ENCODE assay signal across 10 cellular contexts in genomic region chr3:42033741-42034140, GRCh38. TPM values are rescaled to one million over a fixed set of nuclear protein-coding genes. Genes with fewer than 3 reads are reported as not detected.
DNase-seq lines count a peak whose midpoint lies in the region; ATAC-seq and TF ChIP-seq lines count a peak whose summit lies in the region.
"Had no signal": no experiment of that assay in that cellular context is flagged by ENCODE, and none has a peak within 500 bp of the region (broad histone marks: within the 10 kb centered on the region; RNA-seq: fewer than 3 reads in every experiment).

No MANE protein-coding gene starts in this region.

- H3K27me3 ChIP-seq in spleen (replicated peaks in 1 of 7), result no peaks in the 10 kb centered on the region
- H3K27me3 ChIP-seq in mesendoderm (ENCODE audit: insufficient read depth, low read length, poor library complexity), result no peaks in the 10 kb centered on the region

- no peak overlapping the region for H3K56ac ChIP-seq in mesendoderm (ENCODE audit: low read length)

- no peak overlapping the region for H3K4ac ChIP-seq in mesendoderm (ENCODE audit: low read depth, low read length)

- DNase-seq in ELR (ENCODE audit: low read depth) (peak; percentile 78), amniotic epithelial cell (ENCODE audit: low read depth) (peak; percentile 64), left lobe of liver (ENCODE audit: low spot score) (peak; percentile 33), spleen (no peak), mesendoderm (no peak), NCI-H1105 treated with DMSO at 0.1 percent for 48 hours (lab: John Stamatoyannopoulos, UW) (no peak), nucleus accumbens (lab: John Stamatoyannopoulos, UW) (no peak)
- DNase-seq in stimulated activated naive B cell treated with anti-CD40 and anti-IgM and Interleukin-4, amounts not matched to agents 10 μg/mL and 1 μg/mL and 100 μg/mL, for 72 hours, result no peak
- DNase-seq: activated T-cell treated with anti-CD3 and anti-CD28 coated beads, Interleukin-2, amount 50 U/mL, for 1 hour; PC-9 had no signal

- peaks cover 58 to 80% of the 10 kb centered on the region in 2 donors for H3K4me1 Mint-ChIP-seq in stimulated activated naive B cell treated with anti-CD40 and anti-IgM and Interleukin-4, amounts not matched to agents 10 μg/mL and 1 μg/mL and 100 μg/mL, for 72 hours

- peaks cover 5% of the 10 kb centered on the region for H3K79me2 ChIP-seq in mesendoderm (ENCODE audit: control insufficient read depth, insufficient read depth, low read length)

- no peak overlapping the region for H3K4me2 ChIP-seq in mesendoderm (ENCODE audit: low read length)
- H3K4me2 ChIP-seq: PC-9 had no signal

- no peak overlapping the region for H3K23ac ChIP-seq in mesendoderm (ENCODE audit: low read length)

- no peak for TF ChIP-seq POLR2A in spleen (IDR thresholded peaks at IDR 0.05)

- H3K9ac ChIP-seq in mesendoderm (ENCODE audit: low read length), result no peak overlapping the region

- peaks cover 5% of the 10 kb centered on the region for H3K79me1 ChIP-seq in mesendoderm (ENCODE audit: low read length)

- no peak overlapping the region for H2AK5ac ChIP-seq in mesendoderm (ENCODE audit: low read length)

- no peak overlapping the region for H2BK120ac ChIP-seq in mesendoderm (ENCODE audit: low read depth, low read length)

- H3K4me3 ChIP-seq in spleen (no peak overlapping the region), mesendoderm (ENCODE audit: low read length) (no peak overlapping the region)
- H3K4me3 ChIP-seq: PC-9 had no signal

- no peaks in the 10 kb centered on the region for H3K27me3 Mint-ChIP-seq in stimulated activated naive B cell treated with anti-CD40 and anti-IgM and Interleukin-4, amounts not matched to agents 10 μg/mL and 1 μg/mL and 100 μg/mL, for 72 hours

- no peak for ATAC-seq in left lobe of liver
- ATAC-seq in stimulated activated naive B cell treated with anti-CD40 and anti-IgM and Interleukin-4, amounts not matched to agents 10 μg/mL and 1 μg/mL and 100 μg/mL, for 72 hours (replicated peaks), result no peak

- H3K9me3 ChIP-seq in spleen, result no peaks in the 10 kb centered on the region

- H3K18ac ChIP-seq in mesendoderm (ENCODE audit: low read length), result no peak overlapping the region

- H2BK5ac ChIP-seq in mesendoderm (ENCODE audit: low read length), result no peak overlapping the region

- intact Hi-C loops in spleen (cut with DNase I; ENCODE audit: low total_unique reads), result no loop called here

- H4K5ac ChIP-seq in mesendoderm (ENCODE audit: low read length), result no peak overlapping the region

- H3K4me1 ChIP-seq in spleen (peaks cover 35 to 85% (median 57%) of the 10 kb centered on the region in 6 donors), mesendoderm (ENCODE audit: control insufficient read depth, low read depth, low read length) (peaks cover 2% of the 10 kb centered on the region)

- H3K27ac ChIP-seq in spleen (peak overlapping the region in 6 of 8 donors; percentile 32 to 71 (median 54)), mesendoderm (ENCODE audit: low read depth, low read length) (no peak overlapping the region)
- H3K27ac ChIP-seq: PC-9 had no signal

- H3K27ac Mint-ChIP-seq in stimulated activated naive B cell treated with anti-CD40 and anti-IgM and Interleukin-4, amounts not matched to agents 10 μg/mL and 1 μg/mL and 100 μg/mL, for 72 hours, result no peak overlapping the region

- peaks cover 22 to 42% of the 10 kb centered on the region in 2 donors for H3K36me3 Mint-ChIP-seq in stimulated activated naive B cell treated with anti-CD40 and anti-IgM and Interleukin-4, amounts not matched to agents 10 μg/mL and 1 μg/mL and 100 μg/mL, for 72 hours

- H3K9me3 Mint-ChIP-seq in stimulated activated naive B cell treated with anti-CD40 and anti-IgM and Interleukin-4, amounts not matched to agents 10 μg/mL and 1 μg/mL and 100 μg/mL, for 72 hours, result no peaks in the 10 kb centered on the region

- H3K36me3 ChIP-seq in spleen (peaks cover 0 to 26% (median 10%) of the 10 kb centered on the region in 6 donors), mesendoderm (ENCODE audit: control insufficient read depth, insufficient read depth, low read length) (no peaks in the 10 kb centered on the region)

- H4K8ac ChIP-seq in mesendoderm (ENCODE audit: low read depth, low read length), result no peak overlapping the region

- H2BK15ac ChIP-seq in mesendoderm (replicated peaks; ENCODE audit: low read depth), result no peak overlapping the region

- no peak overlapping the region for H3K4me3 Mint-ChIP-seq in stimulated activated naive B cell treated with anti-CD40 and anti-IgM and Interleukin-4, amounts not matched to agents 10 μg/mL and 1 μg/mL and 100 μg/mL, for 72 hours

- TF ChIP-seq CTCF in spleen (IDR thresholded peaks at IDR 0.05 in 8 of 11, conservative IDR thresholded peaks at IDR 0.05 in 3 of 11), result no peak

- 91 to 100% (median 96%) methylated on average over 2 of the region's 2 CpGs for WGBS in spleen, 5 donors
- no CpG with 5 or more reads among the region's 2 CpGs for WGBS in mesendoderm (ENCODE audit: extremely low coverage, insufficient coverage, low lambda C conversion rate)

RNA-seq across cellular contexts. Expression of gene TRAK1, which starts 57.4 kb away (rescaled TPM):
- total RNA-seq in left lobe of liver, result 11.2 TPM
- 10 to 100 TPM; 43.5 to 60.0 (median 49.0) TPM for total RNA-seq in spleen
- polyA plus RNA-seq in spleen, result 10 to 100 TPM; 15.4 to 20.0 (median 17.1) TPM
- polyA plus RNA-seq in mesendoderm (2013, experiment 1 of 2), result 20.1 TPM
- polyA plus RNA-seq in mesendoderm (2013, experiment 2 of 2), result 19.9 TPM

Comparison
In these comparisons a context has a peak if more than half of its experiments do, and no peak if none do; other contexts are left out.
1. DNase-seq: peak in ELR (single experiment), amniotic epithelial cell (single experiment) and left lobe of liver (single experiment); none in spleen (single experiment), mesendoderm (single experiment), NCI-H1105 treated with DMSO at 0.1 percent for 48 hours (single experiment), nucleus accumbens (0 of 56) and stimulated activated naive B cell treated with anti-CD40 and anti-IgM and Interleukin-4, amounts not matched to agents 10 μg/mL and 1 μg/mL and 100 μg/mL, for 72 hours (single experiment).